ENCODE assay signal across 10 cellular contexts in genomic region chr14:64755661-64756265, GRCh38. TPM values are rescaled to one million over a fixed set of nuclear protein-coding genes. Genes with fewer than 3 reads are reported as not detected.
DNase-seq lines count a peak whose midpoint lies in the region; ATAC-seq and TF ChIP-seq lines count a peak whose summit lies in the region.
"Had no signal": no experiment of that assay in that cellular context is flagged by ENCODE, and none has a peak within 500 bp of the region (broad histone marks: within the 10 kb centered on the region; RNA-seq: fewer than 3 reads in every experiment).

No MANE protein-coding gene starts in this region.

- no peaks in the 10 kb centered on the region for H3K9me3 ChIP-seq in uterus

- TF ChIP-seq CTCF in endothelial cell (IDR thresholded peaks at IDR 0.05; ENCODE audit: unreplicated experiment): no peak
- TF ChIP-seq CTCF in uterus (IDR thresholded peaks at IDR 0.05): no peak

- H3K36me3 Mint-ChIP-seq in endothelial cell (ENCODE audit: low read depth, unreplicated experiment): no peaks in the 10 kb centered on the region

- no peak for ATAC-seq in left lobe of liver

- no peaks in the 10 kb centered on the region for H3K36me3 ChIP-seq in uterus

- no peak overlapping the region for H3K27ac Mint-ChIP-seq in endothelial cell (ENCODE audit: unreplicated experiment)

- no peaks in the 10 kb centered on the region for H3K9me3 Mint-ChIP-seq in endothelial cell (ENCODE audit: unreplicated experiment)

- no peaks in the 10 kb centered on the region for H3K4me1 Mint-ChIP-seq in endothelial cell (ENCODE audit: unreplicated experiment)

- DNase-seq in HT-29 (ENCODE audit: low spot score) (peak; percentile 58), T-helper 22 cell (ENCODE audit: low read depth) (peak; percentile 87), endothelial cell (ENCODE audit: low spot score) (no peak), uterus (no peak), left lobe of liver (ENCODE audit: low spot score) (no peak), D341Med (ENCODE audit: low spot score) (no peak)
- DNase-seq in central memory CD4-positive, alpha-beta T cell: peak; percentile 92
- DNase-seq in stimulated activated CD4-positive, alpha-beta T cell treated with anti-CD3 and anti-CD28 coated beads, Interleukin-2, amount 100 ng/mL, for 4 hours (ENCODE audit: low read depth): peak; percentile 48
- DNase-seq: anterior cingulate cortex, KG1 had no signal

- H3K4me3 Mint-ChIP-seq in endothelial cell (ENCODE audit: unreplicated experiment): no peak overlapping the region

- no peaks in the 10 kb centered on the region for H3K27me3 ChIP-seq in uterus

- no peak for TF ChIP-seq POLR2A in uterus (IDR thresholded peaks at IDR 0.05)

- peaks cover under 1 to 18% of the 10 kb centered on the region in 2 donors for H3K4me1 ChIP-seq in uterus

- H3K27me3 Mint-ChIP-seq in endothelial cell (ENCODE audit: unreplicated experiment): peaks cover 6% of the 10 kb centered on the region

- intact Hi-C loops in uterus (cut with DNase I; ENCODE audit: low total_unique reads): no loop called here

- no peak overlapping the region for H3K4me3 ChIP-seq in uterus

- no peak overlapping the region for H3K27ac ChIP-seq in uterus

RNA-seq across cellular contexts. Expression of gene PLEKHG3, which starts 51.5 kb away (rescaled TPM):
- total RNA-seq in HT-29 (2014; rRNA removed; shearing (Covaris generic)): 59.2 and 62.9 TPM in 2 replicates
- total RNA-seq in endothelial cell (ENCODE audit: unreplicated experiment): 31.4 TPM
- total RNA-seq in uterus: 100 to 1,000 TPM in 1 of 4 donors, 10 to 100 TPM in 3; 40.5 to 178 (median 59.7) TPM
- 32.8 TPM for total RNA-seq in left lobe of liver

Comparison
In these comparisons a context has a peak if more than half of its experiments do, and no peak if none do; other contexts are left out.
1. DNase-seq: peak in HT-29 (single experiment), T-helper 22 cell (single experiment), central memory CD4-positive, alpha-beta T cell (single experiment) and stimulated activated CD4-positive, alpha-beta T cell treated with anti-CD3 and anti-CD28 coated beads, Interleukin-2, amount 100 ng/mL, for 4 hours (single experiment); none in endothelial cell (single experiment), uterus (0 of 2), left lobe of liver (single experiment) and D341Med (single experiment).